9 cellular contexts compared by ENCODE assay signal in genomic region chr3:123024056-123024455, GRCh38. TPM values are rescaled to one million over a fixed set of nuclear protein-coding genes. Genes with fewer than 3 reads are reported as not detected.
"Had no signal": no experiment of that assay in that cellular context is flagged by ENCODE, and none has a peak within 500 bp of the region (broad histone marks: within the 10 kb centered on the region; RNA-seq: fewer than 3 reads in every experiment).

No MANE protein-coding gene starts in this region.

- H3K27ac Mint-ChIP-seq: GM23338, IgD-negative memory B cell had no signal

- FAIRE-seq: HTR-8/SVneo had no signal

- H3K4me2 ChIP-seq: GM23338 had no signal

- H3K36me3 ChIP-seq: HAP-1 had no signal

- H3K4me3 Mint-ChIP-seq: GM23338 had no signal

- H3K4me3 ChIP-seq: GM23338, HAP-1 had no signal

- DNase-seq: H7, KBM-7 had no signal

- H3K9me3 Mint-ChIP-seq: GM23338 had no signal

- H3K36me3 Mint-ChIP-seq: IgD-negative memory B cell had no signal

- ATAC-seq: GM23338, HCT116 had no signal

- H2AFZ ChIP-seq: GM23338 had no signal

RNA-seq across cellular contexts. Expression of gene SEMA5B, which starts 3.5 kb away (rescaled TPM):
- total RNA-seq: H4, HT-29 had no signal
- polyA plus RNA-seq: IgD-negative memory B cell had no signal
